2 cellular contexts compared by ENCODE assay signal in the genomic region with DNA sequence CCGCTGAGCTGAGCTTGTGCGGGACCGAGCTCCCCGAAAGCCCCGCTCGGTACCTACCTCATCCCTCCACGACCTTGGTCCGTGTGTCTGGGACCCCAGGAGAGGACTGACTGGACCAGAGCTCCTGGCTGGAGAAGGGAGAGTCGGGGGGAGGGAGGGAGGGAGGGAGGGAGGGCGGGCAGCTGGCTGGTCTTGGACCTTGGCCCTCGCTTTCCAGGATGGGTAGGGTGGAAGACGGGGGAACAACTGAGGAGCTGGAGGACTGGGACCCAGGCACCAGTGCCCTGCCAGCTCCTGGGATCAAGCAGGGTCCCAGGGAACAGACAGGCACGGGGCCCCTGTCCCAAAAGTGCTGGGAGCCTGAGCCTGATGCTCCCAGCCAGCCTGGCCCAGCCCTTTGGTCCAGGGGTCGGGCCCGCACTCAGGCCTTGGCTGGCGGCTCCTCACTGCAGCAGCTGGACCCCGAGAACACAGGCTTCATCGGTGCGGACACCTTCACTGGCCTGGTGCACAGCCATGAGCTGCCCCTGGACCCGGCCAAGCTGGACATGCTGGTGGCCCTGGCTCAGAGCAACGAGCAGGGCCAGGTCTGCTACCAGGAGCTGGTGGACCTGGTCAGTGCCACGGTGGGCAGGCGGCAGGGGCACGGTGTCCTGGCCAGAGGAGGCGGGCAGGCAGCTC.
TF ChIP-seq lines count a peak whose summit lies in the region.

No MANE protein-coding gene starts in this region.

TF ChIP-seq in A549, 52 proteins besides CTCF, POLR2A, EP300 and RAD21:
- TF ChIP-seq TP53 (CRISPR knock-in tag; IDR thresholded peaks at IDR 0.05) (no peak), MAFK (IDR thresholded peaks at IDR 0.05; ENCODE audit: partially characterized antibody) (no peak)

TF ChIP-seq in endothelial cell of umbilical vein, 7 proteins besides CTCF, POLR2A, EP300 and RAD21:
- TF ChIP-seq GATA2 (IDR thresholded peaks at IDR 0.05; ENCODE audit: insufficient read depth, insufficient read length, low read depth, low read length) (no peak), FOS (IDR thresholded peaks at IDR 0.05; ENCODE audit: borderline replicate concordance, insufficient read depth, low read length) (no peak), JUN (IDR thresholded peaks at IDR 0.05; ENCODE audit: borderline replicate concordance, insufficient read depth, insufficient read length, low read depth) (no peak), MYC (IDR thresholded peaks at IDR 0.05; ENCODE audit: low read depth, low read length) (no peak), EZH2 (IDR thresholded peaks at IDR 0.05; ENCODE audit: borderline replicate concordance, low read depth, low read length, severe bottlenecking) (no peak), POLR2AphosphoS5 (IDR thresholded peaks at IDR 0.05; ENCODE audit: insufficient read depth, low read depth, low read length) (no peak)
- TF ChIP-seq, protein P1, sequence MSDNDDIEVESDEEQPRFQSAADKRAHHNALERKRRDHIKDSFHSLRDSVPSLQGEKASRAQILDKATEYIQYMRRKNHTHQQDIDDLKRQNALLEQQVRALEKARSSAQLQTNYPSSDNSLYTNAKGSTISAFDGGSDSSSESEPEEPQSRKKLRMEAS (IDR thresholded peaks at IDR 0.05; ENCODE audit: insufficient read depth, insufficient read length): no peak
